Comparison of ENCODE assay signal across 1 cellular context in the genomic region with DNA sequence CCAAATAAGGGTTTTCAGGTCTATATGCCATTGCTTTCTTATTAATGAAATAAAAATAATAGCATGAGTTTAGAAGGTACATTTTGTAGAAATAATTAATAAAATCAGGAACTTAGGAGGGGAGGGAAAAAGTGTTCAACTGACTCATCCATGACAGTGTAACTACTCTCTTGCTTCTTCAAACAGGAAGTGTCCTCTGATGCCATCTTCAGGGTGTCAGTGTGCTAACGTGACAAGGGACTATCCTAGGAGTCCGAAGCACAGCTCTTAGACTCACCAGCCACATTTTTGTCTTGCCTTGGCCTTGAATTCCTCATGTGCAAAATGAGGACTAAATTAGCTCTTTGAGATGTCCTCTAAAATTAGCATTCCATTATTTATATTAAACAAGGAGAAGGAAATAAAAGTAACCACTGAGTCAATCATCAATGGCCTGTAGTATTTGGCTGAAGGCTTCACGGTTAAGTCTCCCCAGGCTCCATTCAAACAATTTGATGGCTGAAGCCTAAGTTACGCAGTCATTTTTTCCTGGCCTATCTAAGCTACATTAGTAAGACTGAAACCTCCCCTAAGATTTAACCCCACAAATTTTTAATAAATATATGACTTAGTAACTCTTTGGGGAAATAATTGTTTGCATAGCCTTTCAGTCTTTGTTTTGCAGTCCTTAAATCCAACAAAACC.
TF ChIP-seq lines count a peak whose summit lies in the region.

No MANE protein-coding gene starts in this region.

TF ChIP-seq in K562, 482 proteins besides CTCF, POLR2A, EP300 and RAD21 (continued from another document):
- no peak for TF ChIP-seq MAFG (tag; conservative IDR thresholded peaks at IDR 0.05)
- peak; percentile 19; the same call in 1 of the 2 replicates for TF ChIP-seq NFE2 (IDR thresholded peaks at IDR 0.05; ENCODE audit: low read depth)
